In the genomic region with DNA sequence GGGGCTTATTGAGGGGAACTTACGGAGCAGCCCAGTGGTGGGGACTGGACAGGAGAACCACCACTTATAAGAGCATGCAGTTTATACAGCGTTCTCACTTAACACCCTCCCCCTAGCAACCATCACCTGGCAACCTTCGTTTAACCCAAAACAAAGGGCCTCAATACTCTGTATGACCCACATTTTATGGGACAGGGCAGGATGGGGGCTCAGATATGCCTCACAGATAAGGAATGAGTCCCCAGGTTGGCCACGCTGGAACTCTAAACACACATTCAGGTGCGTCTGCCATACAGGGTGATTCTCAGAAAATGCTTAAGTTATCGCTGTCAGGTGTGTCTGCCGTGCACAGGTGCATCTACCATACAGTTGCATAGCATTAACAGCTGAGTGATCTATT, we compare ENCODE assay signal across 14 cellular contexts.
A peak's percentile ranks its signal among the peaks of the same experiment; 100 is the strongest.
DNase-seq lines count a peak whose midpoint lies in the region; ATAC-seq and TF ChIP-seq lines count a peak whose summit lies in the region.
"Had no signal": no experiment of that assay in that cellular context is flagged by ENCODE, and none has a peak within 500 bp of the region (broad histone marks: within the 10 kb centered on the region; RNA-seq: fewer than 3 reads in every experiment).

No MANE protein-coding gene starts in this region.

- H3K36me3 Mint-ChIP-seq in activated T-helper 1 cell treated with anti-CD3 and anti-CD28 coated beads, Interleukin-12 subunit alpha, Interleukin-12 subunit beta, Interleukin-2, Interleukin-4 antibody, amounts not matched to agents 30 ng/mL and 10 ng/mL and 1 ng/mL, durations not matched to agents 14 hours and 24 hours and 36 hours (ENCODE audit: low read depth) = no peaks in the 10 kb centered on the region

- no peak overlapping the region for H3K4me3 Mint-ChIP-seq in activated T-helper 1 cell treated with anti-CD3 and anti-CD28 coated beads, Interleukin-12 subunit alpha, Interleukin-12 subunit beta, Interleukin-2, Interleukin-4 antibody, amounts not matched to agents 30 ng/mL and 10 ng/mL and 1 ng/mL, durations not matched to agents 14 hours and 24 hours and 36 hours

- TF ChIP-seq CTCF in parathyroid adenoma (IDR thresholded peaks at IDR 0.05) = no peak

- H3K4me3 ChIP-seq in parathyroid adenoma (ENCODE audit: low read depth, low read length) = no peak overlapping the region
- H3K4me3 ChIP-seq: A549 had no signal

- DNase-seq in NCI-H748 (lab: John Stamatoyannopoulos, UW; ENCODE audit: unreplicated experiment) (peak; percentile 41), NCI-H748 treated with DMSO at 0.1 percent for 48 hours (lab: John Stamatoyannopoulos, UW) (no peak), LHCN-M2 (ENCODE audit: low read depth) (peak; percentile 3)
- DNase-seq in central memory CD4-positive, alpha-beta T cell = peak; percentile 21
- DNase-seq in activated T-helper 1 cell treated with anti-CD3 and anti-CD28 coated beads, Interleukin-12 subunit alpha, Interleukin-12 subunit beta, Interleukin-2, Interleukin-4 antibody, amounts not matched to agents 30 ng/mL and 10 ng/mL and 1 ng/mL, durations not matched to agents 14 hours and 24 hours and 36 hours (ENCODE audit: low spot score) = no peak
- DNase-seq: DMS79, NCI-H2029, NCI-H226 had no signal

- peaks cover 30% of the 10 kb centered on the region for H3K27me3 Mint-ChIP-seq in activated T-helper 1 cell treated with anti-CD3 and anti-CD28 coated beads, Interleukin-12 subunit alpha, Interleukin-12 subunit beta, Interleukin-2, Interleukin-4 antibody, amounts not matched to agents 30 ng/mL and 10 ng/mL and 1 ng/mL, durations not matched to agents 14 hours and 24 hours and 36 hours (ENCODE audit: insufficient read depth)

- H3K27ac Mint-ChIP-seq in activated T-helper 1 cell treated with anti-CD3 and anti-CD28 coated beads, Interleukin-12 subunit alpha, Interleukin-12 subunit beta, Interleukin-2, Interleukin-4 antibody, amounts not matched to agents 30 ng/mL and 10 ng/mL and 1 ng/mL, durations not matched to agents 14 hours and 24 hours and 36 hours = no peak overlapping the region

- H3K4me1 ChIP-seq in parathyroid adenoma = peaks cover 12% of the 10 kb centered on the region

- H3K79me2 ChIP-seq in parathyroid adenoma = no peaks in the 10 kb centered on the region

- H3K9ac ChIP-seq in parathyroid adenoma = no peak overlapping the region

- no peaks in the 10 kb centered on the region for H3K4me1 Mint-ChIP-seq in activated T-helper 1 cell treated with anti-CD3 and anti-CD28 coated beads, Interleukin-12 subunit alpha, Interleukin-12 subunit beta, Interleukin-2, Interleukin-4 antibody, amounts not matched to agents 30 ng/mL and 10 ng/mL and 1 ng/mL, durations not matched to agents 14 hours and 24 hours and 36 hours (ENCODE audit: low read depth)

- peak overlapping the region; percentile 5 for H2AFZ ChIP-seq in parathyroid adenoma

- no peak overlapping the region for H3K4me2 ChIP-seq in parathyroid adenoma (ENCODE audit: low read length)
- H3K4me2 ChIP-seq: A549 had no signal

- H3K9me3 ChIP-seq in parathyroid adenoma (ENCODE audit: control insufficient read depth, low read length) = no peaks in the 10 kb centered on the region
- H3K9me3 ChIP-seq: A549 had no signal

- H3K27ac ChIP-seq in parathyroid adenoma = no peak overlapping the region
- H3K27ac ChIP-seq: A549, C4-2B had no signal

- no peaks in the 10 kb centered on the region for H3K27me3 ChIP-seq in parathyroid adenoma (ENCODE audit: control insufficient read depth, insufficient read depth, low read length)

- intact Hi-C loops in activated T-helper 1 cell treated with anti-CD3 and anti-CD28 coated beads, Interleukin-12 subunit alpha, Interleukin-12 subunit beta, Interleukin-2, Interleukin-4 antibody, amounts not matched to agents 30 ng/mL and 10 ng/mL and 1 ng/mL, durations not matched to agents 14 hours and 24 hours and 36 hours (cut with micrococcal nuclease) = no loop called here

- no peaks in the 10 kb centered on the region for H3K9me3 Mint-ChIP-seq in activated T-helper 1 cell treated with anti-CD3 and anti-CD28 coated beads, Interleukin-12 subunit alpha, Interleukin-12 subunit beta, Interleukin-2, Interleukin-4 antibody, amounts not matched to agents 30 ng/mL and 10 ng/mL and 1 ng/mL, durations not matched to agents 14 hours and 24 hours and 36 hours

- no peak for ATAC-seq in HG02970 (IDR thresholded peaks at IDR 0.05; ENCODE audit: low FRiP score, unreplicated experiment)
- no peak for ATAC-seq in HG02885 (IDR thresholded peaks at IDR 0.05; ENCODE audit: poor library complexity, unreplicated experiment)
- ATAC-seq: A549, HCT116 had no signal

- H3K36me3 ChIP-seq in parathyroid adenoma (ENCODE audit: control insufficient read depth, insufficient read depth, low read length) = no peaks in the 10 kb centered on the region

Comparison
In these comparisons a context has a peak if more than half of its experiments do, and no peak if none do; other contexts are left out.
1. DNase-seq: peak in NCI-H748 (single experiment), LHCN-M2 (single experiment) and central memory CD4-positive, alpha-beta T cell (single experiment); none in NCI-H748 treated with DMSO at 0.1 percent for 48 hours (single experiment) and activated T-helper 1 cell treated with anti-CD3 and anti-CD28 coated beads, Interleukin-12 subunit alpha, Interleukin-12 subunit beta, Interleukin-2, Interleukin-4 antibody, amounts not matched to agents 30 ng/mL and 10 ng/mL and 1 ng/mL, durations not matched to agents 14 hours and 24 hours and 36 hours (single experiment).